In genomic region chr9:112705773-112706427, GRCh38 we compare ENCODE assay signal across 9 cellular contexts. TPM values are rescaled to one million over a fixed set of nuclear protein-coding genes. Genes with fewer than 3 reads are reported as not detected.
DNase-seq lines count a peak whose midpoint lies in the region; ATAC-seq and TF ChIP-seq lines count a peak whose summit lies in the region.
"Had no signal": no experiment of that assay in that cellular context is flagged by ENCODE, and none has a peak within 500 bp of the region (broad histone marks: within the 10 kb centered on the region; RNA-seq: fewer than 3 reads in every experiment).

No MANE protein-coding gene starts in this region.

- no peaks in the 10 kb centered on the region for H3K9me3 ChIP-seq in body of pancreas
- no peaks in the 10 kb centered on the region for H3K9me3 ChIP-seq in CD8-positive, alpha-beta memory T cell (ENCODE audit: low read length)

- no peaks in the 10 kb centered on the region for H3K27me3 ChIP-seq in body of pancreas
- no peaks in the 10 kb centered on the region for H3K27me3 ChIP-seq in CD8-positive, alpha-beta memory T cell (ENCODE audit: insufficient read depth, low read length, poor library complexity, severe bottlenecking)

- peaks cover 23 to 50% (median 44%) of the 10 kb centered on the region in 3 donors for H3K4me1 Mint-ChIP-seq in CD8-positive, alpha-beta memory T cell

- peaks cover 0 to 59% (median 9%) of the 10 kb centered on the region in 3 donors for H3K36me3 Mint-ChIP-seq in CD8-positive, alpha-beta memory T cell

- H3K4me3 ChIP-seq in AG04449 (ENCODE audit: low read depth, low read length) (no peak overlapping the region), body of pancreas (no peak overlapping the region)
- H3K4me3 ChIP-seq in CD8-positive, alpha-beta memory T cell (ENCODE audit: low read length), result no peak overlapping the region

- H3K27me3 Mint-ChIP-seq in CD8-positive, alpha-beta memory T cell, result no peaks in the 10 kb centered on the region

- POLR2A ChIA-PET in AG04449 (lab: Yijun Ruan, JAX), result no interaction called here
- POLR2A ChIA-PET in CD8-positive, alpha-beta memory T cell (lab: Charles Lee), result no interaction called here

- CTCF ChIA-PET in AG04449 (lab: Yijun Ruan, JAX), result interaction anchor here (0.6 to 5.2 kb wide), 22 partner anchors 9 to 946 kb away, joined by 3 to 52 read pairs (median 4); partner anchors contain the start of gene HSDL2
- CTCF ChIA-PET in CD8-positive, alpha-beta memory T cell (lab: Charles Lee), result no interaction called here

- ATAC-seq in body of pancreas (peak; percentile 68), left colon (peak; percentile 91), GM19452 (IDR thresholded peaks at IDR 0.05; ENCODE audit: unreplicated experiment) (no peak)

- WGBS in body of pancreas, 2 donors, result 27 to 29% methylated on average over 6 of the region's 6 CpGs

- intact Hi-C loops in body of pancreas (cut with DNase I) (no loop called here), left colon (cut with DNase I, micrococcal nuclease) (no loop called here)

- no peak overlapping the region for H3K27ac Mint-ChIP-seq in CD8-positive, alpha-beta memory T cell

- no peak overlapping the region for H3K27ac ChIP-seq in body of pancreas
- no peak overlapping the region for H3K27ac ChIP-seq in CD8-positive, alpha-beta memory T cell (ENCODE audit: low read depth, low read length)

- no peaks in the 10 kb centered on the region for H3K9me3 Mint-ChIP-seq in CD8-positive, alpha-beta memory T cell

- DNase-seq in AG04449 (ENCODE audit: low read depth, low spot score) (no peak), HuH-7 (ENCODE audit: low spot score) (peak; percentile 32), body of pancreas (peak; percentile 37 to 58 (median 54)), left colon (no peak), NAMALWA (ENCODE audit: low spot score) (no peak)
- DNase-seq in activated naive CD4-positive, alpha-beta T cell treated with Interleukin-2 at 50 U/mL for 16 hours, result no peak
- DNase-seq in CD8-positive, alpha-beta memory T cell, result no peak
- DNase-seq: NCI-H1436 had no signal

- TF ChIP-seq CTCF in AG04449 (IDR thresholded peaks at IDR 0.05; ENCODE audit: insufficient read depth, low read length, missing control alignments) (peak; percentile 44), body of pancreas (IDR thresholded peaks at IDR 0.05) (peak in 6 of 7 experiments; percentile 15 to 62 (median 49))

- H3K4me3 Mint-ChIP-seq in CD8-positive, alpha-beta memory T cell, result no peak overlapping the region

- H3K36me3 ChIP-seq in body of pancreas (replicated peaks in 1 of 2; ENCODE audit: insufficient read depth in 1 of 2, low read depth in 2 of 2), result no peaks in the 10 kb centered on the region
- H3K36me3 ChIP-seq in CD8-positive, alpha-beta memory T cell (ENCODE audit: insufficient read depth, low read length), result no peaks in the 10 kb centered on the region

- TF ChIP-seq POLR2A in body of pancreas (IDR thresholded peaks at IDR 0.05), result no peak

- peaks cover 8% of the 10 kb centered on the region for H3K4me1 ChIP-seq in body of pancreas
- no peaks in the 10 kb centered on the region for H3K4me1 ChIP-seq in CD8-positive, alpha-beta memory T cell (ENCODE audit: insufficient read depth, low read length)

RNA-seq across cellular contexts. Expression of gene INIP, which starts 12.0 kb away (rescaled TPM):
- total RNA-seq in body of pancreas (10 to 100 TPM; 13.5 to 14.5 TPM), left colon (10 to 100 TPM; 27.3 to 31.9 TPM)
- 10 to 100 TPM; 40.2 to 44.9 TPM for total RNA-seq in CD8-positive, alpha-beta memory T cell
- 47.9 TPM for polyA plus RNA-seq in CD8-positive, alpha-beta memory T cell

RNA-seq across cellular contexts. Expression of gene SNX30, which starts 44.7 kb away (rescaled TPM):
- total RNA-seq in body of pancreas (1 to 10 TPM; 4.6 to 8.6 TPM), left colon (10 to 100 TPM; 30.7 to 35.3 TPM)
- total RNA-seq in CD8-positive, alpha-beta memory T cell, result 1 to 10 TPM; 3.3 to 3.7 TPM
- polyA plus RNA-seq in CD8-positive, alpha-beta memory T cell, result 3.9 TPM

Comparison
In these comparisons a context has a peak if more than half of its experiments do, and no peak if none do; other contexts are left out.
1. DNase-seq: peak in HuH-7 (single experiment) and body of pancreas (4 of 4); none in AG04449 (single experiment), left colon (0 of 2), activated naive CD4-positive, alpha-beta T cell treated with Interleukin-2 at 50 U/mL for 16 hours (single experiment), CD8-positive, alpha-beta memory T cell (0 of 5) and NAMALWA (single experiment).